Comparison of ENCODE assay signal across 8 cellular contexts in genomic region chr20:49608752-49609670, GRCh38. TPM values are rescaled to one million over a fixed set of nuclear protein-coding genes. Genes with fewer than 3 reads are reported as not detected.
DNase-seq lines count a peak whose midpoint lies in the region; ATAC-seq and TF ChIP-seq lines count a peak whose summit lies in the region.

No MANE protein-coding gene starts in this region.

- H3K9me3 Mint-ChIP-seq in activated T-cell treated with anti-CD3 and anti-CD28 coated beads, Interleukin-2, amount 50 U/mL, for 4 hours, result no peaks in the 10 kb centered on the region
- no peaks in the 10 kb centered on the region for H3K9me3 Mint-ChIP-seq in neural progenitor cell

- H3K27me3 ChIP-seq in HUES6 (ENCODE audit: control insufficient read depth, insufficient read depth, low read length) (no peaks in the 10 kb centered on the region; the same call in 1 of the 2 replicates), PC-3 (ENCODE audit: low read length) (no peaks in the 10 kb centered on the region), neural progenitor cell (no peaks in the 10 kb centered on the region)

- no peak overlapping the region for H3K4me3 Mint-ChIP-seq in activated T-cell treated with anti-CD3 and anti-CD28 coated beads, Interleukin-2, amount 50 U/mL, for 4 hours
- peak overlapping the region; percentile 30 for H3K4me3 Mint-ChIP-seq in neural progenitor cell

- peaks cover 4% of the 10 kb centered on the region for H3K4me1 ChIP-seq in HUES6 (ENCODE audit: control insufficient read depth, insufficient read depth, low read length)
- peaks cover 31% of the 10 kb centered on the region for H3K4me1 ChIP-seq in PC-3 (ENCODE audit: insufficient read depth, low read length)
- H3K4me1 ChIP-seq in neural progenitor cell, result no peaks in the 10 kb centered on the region

- peak; percentile 83 for DNase-seq in PC-3
- DNase-seq in activated T-cell treated with anti-CD3 and anti-CD28 coated beads, Interleukin-2, amount 50 U/mL, for 4 hours, result peak; percentile 70
- DNase-seq in fibroblast of pulmonary artery (ENCODE audit: low read depth), result peak; percentile 60
- DNase-seq in neural progenitor cell (ENCODE audit: low spot score), result peak; percentile 83
- DNase-seq in superior temporal gyrus (ENCODE audit: extremely low spot score), result peak; percentile 81

- no peaks in the 10 kb centered on the region for H3F3A ChIP-seq in PC-3 (ENCODE audit: low read length, unreplicated experiment)
- H3F3A ChIP-seq in neural progenitor cell (ENCODE audit: low read depth), result no peaks in the 10 kb centered on the region

- peaks cover 9% of the 10 kb centered on the region for H3K27me3 Mint-ChIP-seq in activated T-cell treated with anti-CD3 and anti-CD28 coated beads, Interleukin-2, amount 50 U/mL, for 4 hours (ENCODE audit: low read depth)
- peaks cover 17% of the 10 kb centered on the region for H3K27me3 Mint-ChIP-seq in neural progenitor cell (ENCODE audit: insufficient read depth, low read depth)

- no peak overlapping the region for H3K27ac Mint-ChIP-seq in neural progenitor cell

- no peaks in the 10 kb centered on the region for H3K36me3 Mint-ChIP-seq in activated T-cell treated with anti-CD3 and anti-CD28 coated beads, Interleukin-2, amount 50 U/mL, for 4 hours (ENCODE audit: insufficient read depth)
- no peaks in the 10 kb centered on the region for H3K36me3 Mint-ChIP-seq in neural progenitor cell

- no peaks in the 10 kb centered on the region for H3K9me3 ChIP-seq in HUES6 (ENCODE audit: control insufficient read depth, insufficient read depth, low read depth, low read length)
- H3K9me3 ChIP-seq in PC-3 (ENCODE audit: low read length), result no peaks in the 10 kb centered on the region
- H3K9me3 ChIP-seq in neural progenitor cell (ENCODE audit: low read depth), result no peaks in the 10 kb centered on the region

- no peaks in the 10 kb centered on the region for H3K36me3 ChIP-seq in HUES6 (ENCODE audit: control insufficient read depth, insufficient read depth, low read length)
- no peaks in the 10 kb centered on the region for H3K36me3 ChIP-seq in PC-3 (ENCODE audit: low read depth, low read length)
- no peaks in the 10 kb centered on the region for H3K36me3 ChIP-seq in neural progenitor cell

- H3K4me3 ChIP-seq in HUES6 (ENCODE audit: low read depth, low read length) (peak overlapping the region; percentile 44; the same call in 1 of the 2 replicates), PC-3 (ENCODE audit: low read length) (peak overlapping the region; percentile 24; the same call in 1 of the 2 replicates), fibroblast of pulmonary artery (replicated peaks; ENCODE audit: low read depth, low read length) (no peak overlapping the region), neural progenitor cell (peak overlapping the region; percentile 47)

- no peaks in the 10 kb centered on the region for H3K79me2 ChIP-seq in PC-3 (ENCODE audit: low read length)
- no peaks in the 10 kb centered on the region for H3K79me2 ChIP-seq in neural progenitor cell (ENCODE audit: low read depth)

- TF ChIP-seq CTCF in GM12872 (IDR thresholded peaks at IDR 0.05; ENCODE audit: insufficient read depth, low read depth, low read length) (peak; percentile 98), PC-3 (conservative IDR thresholded peaks at IDR 0.05; ENCODE audit: low read depth, low read length) (peak; percentile 99), fibroblast of pulmonary artery (IDR thresholded peaks at IDR 0.05; ENCODE audit: low read length, missing control alignments) (peak; percentile 89), neural progenitor cell (IDR thresholded peaks at IDR 0.05) (peak; percentile 97)

- H3K4me2 ChIP-seq in PC-3 (ENCODE audit: low read length) (peak overlapping the region; percentile 65), neural progenitor cell (peak overlapping the region; percentile 78)

- H4K20me1 ChIP-seq in PC-3 (ENCODE audit: low read length), result no peaks in the 10 kb centered on the region
- no peaks in the 10 kb centered on the region for H4K20me1 ChIP-seq in neural progenitor cell (ENCODE audit: low read depth)

- H2AFZ ChIP-seq in PC-3 (ENCODE audit: low read length), result peak overlapping the region; percentile 41; the same call in 1 of the 2 replicates
- peak overlapping the region; percentile 77 for H2AFZ ChIP-seq in neural progenitor cell (replicated peaks)

- no peak overlapping the region for H3K9ac ChIP-seq in HUES6 (ENCODE audit: low read length)
- no peak overlapping the region for H3K9ac ChIP-seq in PC-3 (ENCODE audit: low read length)
- H3K9ac ChIP-seq in neural progenitor cell, result no peak overlapping the region

- no peak overlapping the region for H3K27ac ChIP-seq in HUES6 (ENCODE audit: low read depth, low read length)
- H3K27ac ChIP-seq in PC-3 (ENCODE audit: low read length), result no peak overlapping the region
- H3K27ac ChIP-seq in neural progenitor cell, result no peak overlapping the region

- intact Hi-C loops in PC-3 (cut with micrococcal nuclease), result loop anchor here (1.0 to 5.0 kb wide), 2 partner anchors 68 to 277 kb away; no protein-coding TSS in a partner anchor

- H3K4me1 Mint-ChIP-seq in activated T-cell treated with anti-CD3 and anti-CD28 coated beads, Interleukin-2, amount 50 U/mL, for 4 hours (ENCODE audit: low read depth), result peaks cover 17% of the 10 kb centered on the region
- H3K4me1 Mint-ChIP-seq in neural progenitor cell, result peaks cover 5% of the 10 kb centered on the region

- BruUV-seq in PC-3 (replicated peaks; lab: Mats Ljungman, UMichigan), result no TSS peak

- ATAC-seq in PC-3 (peak; percentile 42), HG03025 (IDR thresholded peaks at IDR 0.05; ENCODE audit: low FRiP score, unreplicated experiment) (no peak)
- peak; percentile 72 to 76 for ATAC-seq in activated T-cell treated with anti-CD3 and anti-CD28 coated beads, Interleukin-2, amount 50 U/mL, for 4 hours

- CTCF ChIA-PET in PC-3 (lab: Charles Lee), result interaction anchor here (0.5 to 3.6 kb wide), 10 partner anchors 25 to 549 kb away, joined by 3 to 64 read pairs (median 3); no protein-coding TSS in a partner anchor

- POLR2A ChIA-PET in PC-3 (lab: Charles Lee; ENCODE audit: unreplicated experiment), result no interaction called here

- H3K9me2 ChIP-seq in PC-3 (replicated peaks; ENCODE audit: low read length), result no peaks in the 10 kb centered on the region

RNA-seq across cellular contexts. Expression of gene PTGIS, which starts 41.1 kb away (rescaled TPM):
- 0.18 TPM in 1 of 2 replicates, not detected in the other for total RNA-seq in PC-3 (2014; rRNA removed)
- 1 to 10 TPM; 1.6 to 2.4 (median 2.1) TPM for total RNA-seq in activated T-cell treated with anti-CD3 and anti-CD28 coated beads, Interleukin-2, amount 50 U/mL, for 4 hours
- 31.3 and 35.6 TPM in 2 replicates for total RNA-seq in neural progenitor cell (ENCODE audit: low replicate concordance)
